2 cellular contexts compared by ENCODE assay signal in genomic region chr1:151485685-151486255, GRCh38.
A peak's percentile ranks its signal among the peaks of the same experiment; 100 is the strongest.
TF ChIP-seq lines count a peak whose summit lies in the region.

No MANE protein-coding gene starts in this region.

TF ChIP-seq in GM23338, 12 proteins besides CTCF, POLR2A, EP300 and RAD21:
- no peak for TF ChIP-seq EZH2 (IDR thresholded peaks at IDR 0.05; ENCODE audit: low read depth, unreplicated experiment)
- TF ChIP-seq REST (IDR thresholded peaks at IDR 0.05; ENCODE audit: unreplicated experiment), result no peak
- TF ChIP-seq ZNF331 (CRISPR knock-in tag; IDR thresholded peaks at IDR 0.05; ENCODE audit: low read depth), result no peak
- TF ChIP-seq STAT1 (IDR thresholded peaks at IDR 0.05; ENCODE audit: unreplicated experiment), result no peak
- no peak for TF ChIP-seq NANOG (IDR thresholded peaks at IDR 0.05; ENCODE audit: borderline replicate concordance)
- TF ChIP-seq JUNB (IDR thresholded peaks at IDR 0.05; ENCODE audit: unreplicated experiment), result no peak
- TF ChIP-seq POLR2AphosphoS5 (IDR thresholded peaks at IDR 0.05; ENCODE audit: low read depth), result no peak
- no peak for TF ChIP-seq EZH2phosphoT487 (IDR thresholded peaks at IDR 0.05; ENCODE audit: unreplicated experiment)
TF ChIP-seq in GM23338: peak in this region for 0.

TF ChIP-seq in H1, 55 proteins besides CTCF, POLR2A, EP300 and RAD21:
- TF ChIP-seq NRF1 (IDR thresholded peaks at IDR 0.05; ENCODE audit: low read depth, low read length) (no peak), YY1 (IDR thresholded peaks at IDR 0.05; ENCODE audit: low read depth, low read length) (0 out of 2 replicates have a peak, but pooled peaks have one; percentile 20)
